ENCODE assay signal across 8 cellular contexts in genomic region chr9:2015581-2016410, GRCh38. TPM values are rescaled to one million over a fixed set of nuclear protein-coding genes. Genes with fewer than 3 reads are reported as not detected.
DNase-seq lines count a peak whose midpoint lies in the region; ATAC-seq and TF ChIP-seq lines count a peak whose summit lies in the region.

No MANE protein-coding gene starts in this region.

- no peaks in the 10 kb centered on the region for H3K9me3 Mint-ChIP-seq in activated naive CD8-positive, alpha-beta T cell treated with anti-CD3 and anti-CD28 coated beads, Interleukin-2, amount 50 U/mL, for 24 hours

- H3K4me3 ChIP-seq in GM08714 (ENCODE audit: low read length) (peak overlapping the region; percentile 95), ovary (peak overlapping the region; percentile 69), upper lobe of left lung (peak overlapping the region; percentile 43 to 88 (median 73))

- H3K4me1 ChIP-seq in ovary (ENCODE audit: insufficient read depth) = peaks cover 2% of the 10 kb centered on the region
- H3K4me1 ChIP-seq in upper lobe of left lung = peaks cover 20 to 34% (median 27%) of the 10 kb centered on the region in 4 donors

- no peak for TF ChIP-seq POLR2A in ovary (IDR thresholded peaks at IDR 0.05)
- peak in 1 of 4 donors; percentile 23 for TF ChIP-seq POLR2A in upper lobe of left lung (IDR thresholded peaks at IDR 0.05)

- DNase-seq in SK-N-DZ (ENCODE audit: low spot score) = peak; percentile 16
- DNase-seq in activated naive CD8-positive, alpha-beta T cell treated with anti-CD3 and anti-CD28 coated beads, Interleukin-2, amount 50 U/mL, for 24 hours = peak; percentile 64
- DNase-seq in cardiac septum (ENCODE audit: low spot score) = peak; percentile 80
- DNase-seq in ovary = peak; percentile 61 to 77 (median 71)
- DNase-seq in upper lobe of left lung = peak; percentile 49 to 93

- H3K9me3 ChIP-seq in ovary (no peaks in the 10 kb centered on the region), upper lobe of left lung (no peaks in the 10 kb centered on the region)

- H3K27ac ChIP-seq in ovary = peak overlapping the region; percentile 85 to 98
- peak overlapping the region; percentile 94 to 98 (median 98) for H3K27ac ChIP-seq in upper lobe of left lung

- peak; percentile 1 for ATAC-seq in HG03175 (IDR thresholded peaks at IDR 0.05; ENCODE audit: unreplicated experiment)
- no peak for ATAC-seq in activated naive CD8-positive, alpha-beta T cell treated with anti-CD3 and anti-CD28 coated beads, Interleukin-2, amount 50 U/mL, for 24 hours
- peak; percentile 1 to 19 for ATAC-seq in upper lobe of left lung (ENCODE audit: low FRiP score in 2 of 2)
- ATAC-seq in GM18520 (IDR thresholded peaks at IDR 0.05; ENCODE audit: unreplicated experiment) = no peak

- TF ChIP-seq EP300 in ovary (IDR thresholded peaks at IDR 0.05) (no peak), upper lobe of left lung (IDR thresholded peaks at IDR 0.05) (no peak)

- TF ChIP-seq CTCF in ovary (IDR thresholded peaks at IDR 0.05) = peak in 1 of 3 donors; percentile 3
- TF ChIP-seq CTCF in upper lobe of left lung (IDR thresholded peaks at IDR 0.05) = no peak

- no peaks in the 10 kb centered on the region for H3K36me3 Mint-ChIP-seq in activated naive CD8-positive, alpha-beta T cell treated with anti-CD3 and anti-CD28 coated beads, Interleukin-2, amount 50 U/mL, for 24 hours (ENCODE audit: low read depth)

- H3K4me3 Mint-ChIP-seq in activated naive CD8-positive, alpha-beta T cell treated with anti-CD3 and anti-CD28 coated beads, Interleukin-2, amount 50 U/mL, for 24 hours = peak overlapping the region; percentile 91

- H3K27me3 Mint-ChIP-seq in activated naive CD8-positive, alpha-beta T cell treated with anti-CD3 and anti-CD28 coated beads, Interleukin-2, amount 50 U/mL, for 24 hours = no peaks in the 10 kb centered on the region

- H3K27me3 ChIP-seq in ovary = no peaks in the 10 kb centered on the region
- H3K27me3 ChIP-seq in upper lobe of left lung = no peaks in the 10 kb centered on the region

- peak overlapping the region; percentile 93 for H3K27ac Mint-ChIP-seq in activated naive CD8-positive, alpha-beta T cell treated with anti-CD3 and anti-CD28 coated beads, Interleukin-2, amount 50 U/mL, for 24 hours

- intact Hi-C loops in cardiac septum (cut with DNase I) = loop anchor here (2.0 to 10.0 kb wide), 3 partner anchors 42 to 829 kb away; partner anchors contain the start of gene PUM3
- intact Hi-C loops in ovary (cut with DNase I) = loop anchor here in 2 of 4 donors (5.0 to 10.0 kb wide), 3 partner anchors 109 to 822 kb away; no protein-coding TSS in a partner anchor

- H3K36me3 ChIP-seq in ovary = no peaks in the 10 kb centered on the region
- H3K36me3 ChIP-seq in upper lobe of left lung = no peaks in the 10 kb centered on the region

- 0% methylated on average over 47 to 59 of the region's 59 CpGs for WGBS in ovary, 3 donors
- WGBS in upper lobe of left lung, 2 donors = 1% methylated on average over 45 to 59 of the region's 59 CpGs

- peaks cover 52% of the 10 kb centered on the region for H3K4me1 Mint-ChIP-seq in activated naive CD8-positive, alpha-beta T cell treated with anti-CD3 and anti-CD28 coated beads, Interleukin-2, amount 50 U/mL, for 24 hours

RNA-seq across cellular contexts. Expression of gene SMARCA2, which starts 0.6 kb away (rescaled TPM):
- polyA plus RNA-seq in SK-N-DZ (2014; cell fraction: cytosol; rRNA removed) = 6.1 and 11.4 TPM in 2 replicates
- polyA plus RNA-seq in SK-N-DZ (2014; cell fraction: nucleus; rRNA removed) = 5.9 and 20.2 TPM in 2 replicates
- total RNA-seq in cardiac septum (105 TPM), ovary (100 to 1,000 TPM; 153 to 404 (median 199) TPM), upper lobe of left lung (100 to 1,000 TPM in 5 of 6 donors, 10 to 100 TPM in 1; 74.3 to 210 (median 139) TPM)
- 100 to 1,000 TPM; 108 to 270 TPM for polyA plus RNA-seq in ovary

Comparison
In these comparisons a context has a peak if more than half of its experiments do, and no peak if none do; other contexts are left out.
1. ATAC-seq: peak in HG03175 (single experiment) and upper lobe of left lung (2 of 2); none in activated naive CD8-positive, alpha-beta T cell treated with anti-CD3 and anti-CD28 coated beads, Interleukin-2, amount 50 U/mL, for 24 hours (single experiment) and GM18520 (single experiment).
2. DNase-seq: peak in every context shown above with its lines; median percentile 80 in cardiac septum; 71 in ovary; 71 in upper lobe of left lung; 64 in activated naive CD8-positive, alpha-beta T cell treated with anti-CD3 and anti-CD28 coated beads, Interleukin-2, amount 50 U/mL, for 24 hours; 16 in SK-N-DZ.
3. Peak in every context shown above with its lines, with median percentiles within 50 percentile points of each other: H3K4me3 ChIP-seq.